Comparison of ENCODE assay signal across 1 cellular context in genomic region chr5:177128551-177128976, GRCh38.
A peak's percentile ranks its signal among the peaks of the same experiment; 100 is the strongest.
TF ChIP-seq lines count a peak whose summit lies in the region.

No MANE protein-coding gene starts in this region.

TF ChIP-seq in H1, 55 proteins besides CTCF, POLR2A, EP300 and RAD21:
- TF ChIP-seq FOSL1 (IDR thresholded peaks at IDR 0.05; ENCODE audit: insufficient read depth, low read depth, low read length) (no peak), YY1 (IDR thresholded peaks at IDR 0.05; ENCODE audit: low read depth, low read length) (peak; percentile 35; the same call in 1 of the 2 replicates), ASH2L (IDR thresholded peaks at IDR 0.05; ENCODE audit: low read length) (no peak)
TF ChIP-seq in H1: peak in this region for 1.
